ENCODE assay signal across 18 cellular contexts in genomic region chr10:7339503-7339902, GRCh38.
"Had no signal": no experiment of that assay in that cellular context is flagged by ENCODE, and none has a peak within 500 bp of the region (broad histone marks: within the 10 kb centered on the region; RNA-seq: fewer than 3 reads in every experiment).

No MANE protein-coding gene starts in this region.

- FAIRE-seq: bronchial epithelial cell had no signal

- H3K27me3 Mint-ChIP-seq: activated naive CD4-positive, alpha-beta T cell treated with anti-CD3 and anti-CD28 coated beads, Interleukin-2, amount 50 U/mL, for 24 hours had no signal

- H3K4me3 ChIP-seq: ascending aorta, hepatocyte, lower lobe of right lung, skin epidermis, stomach, testis had no signal

- H3K27ac ChIP-seq: ascending aorta, hepatocyte, lower lobe of right lung, skin epidermis, stomach, testis had no signal

- H3K79me2 ChIP-seq: hepatocyte had no signal

- H3K9me3 Mint-ChIP-seq: activated naive CD4-positive, alpha-beta T cell treated with anti-CD3 and anti-CD28 coated beads, Interleukin-2, amount 50 U/mL, for 24 hours had no signal

- H3K36me3 ChIP-seq: ascending aorta, lower lobe of right lung had no signal

- H3K4me3 Mint-ChIP-seq: activated naive CD4-positive, alpha-beta T cell treated with anti-CD3 and anti-CD28 coated beads, Interleukin-2, amount 50 U/mL, for 24 hours; nephron; type B pancreatic cell had no signal

- ATAC-seq: lower lobe of right lung had no signal

- H2AFZ ChIP-seq: hepatocyte had no signal

- DNase-seq: activated CD4-positive, alpha-beta T cell treated with anti-CD3 and anti-CD28 coated beads, Interleukin-2, amount 50 U/mL, for 1 hour; activated CD8-positive, alpha-beta memory T cell treated with anti-CD3 and anti-CD28 coated beads, Interleukin-2, amount 50 U/mL, for 4 hours; activated gamma-delta T cell; activated T-cell treated with anti-CD3 and anti-CD28 coated beads, Interleukin-2, amount 50 U/mL, for 48 hours; dermis blood vessel endothelial cell; lower lobe of right lung; occipital lobe; stomach; T-helper 1 cell; T-helper 9 cell; testis had no signal

- H3K4me2 ChIP-seq: hepatocyte had no signal

- H3K27me3 ChIP-seq: ascending aorta, hepatocyte, stomach, testis had no signal

- H3K9me3 ChIP-seq: ascending aorta, lower lobe of right lung, stomach, testis had no signal

- H3K4me1 ChIP-seq: ascending aorta, lower lobe of right lung, stomach had no signal

- H3K27ac Mint-ChIP-seq: nephron, type B pancreatic cell had no signal
